ENCODE assay signal across 14 cellular contexts in the genomic region with DNA sequence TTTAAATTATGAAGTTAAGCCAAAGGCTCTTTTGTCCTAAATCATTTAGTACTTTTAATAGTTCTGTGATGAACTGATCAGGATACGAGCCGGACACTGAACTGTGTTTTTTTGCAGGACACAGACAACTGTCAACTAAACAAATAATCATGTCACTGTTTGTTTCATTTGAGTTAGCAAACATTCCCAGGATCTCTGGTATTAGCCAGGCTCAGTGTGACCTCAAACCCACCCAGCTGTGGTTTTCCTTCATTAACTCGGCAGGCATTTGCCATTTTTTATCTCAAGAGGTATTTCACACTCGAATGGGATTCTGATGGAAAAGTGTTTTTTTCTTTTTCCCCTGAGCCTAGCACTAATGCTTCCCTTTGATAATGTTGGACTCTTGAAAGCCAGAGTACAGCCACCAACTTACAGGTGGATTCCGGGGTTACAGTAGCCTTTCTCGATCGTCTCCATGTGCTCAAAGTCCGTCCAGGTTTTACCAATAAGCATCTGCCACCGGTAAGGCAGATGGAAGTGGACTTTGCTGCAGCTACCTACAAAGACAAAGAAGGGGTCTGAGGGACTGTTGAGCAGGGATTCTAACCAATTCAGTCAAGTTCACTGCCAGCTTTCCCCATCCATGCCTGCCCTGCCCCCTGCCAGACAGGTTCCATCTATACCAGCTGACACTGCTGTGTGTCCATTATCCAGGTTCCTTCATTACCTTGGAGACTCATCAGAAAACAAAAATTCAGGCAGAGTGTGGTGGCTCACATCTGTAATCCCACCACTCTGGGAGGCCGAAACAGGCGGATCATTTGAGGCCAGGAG. TPM values are rescaled to one million over a fixed set of nuclear protein-coding genes. Genes with fewer than 3 reads are reported as not detected.
A peak's percentile ranks its signal among the peaks of the same experiment; 100 is the strongest.
DNase-seq lines count a peak whose midpoint lies in the region; ATAC-seq and TF ChIP-seq lines count a peak whose summit lies in the region.
"Had no signal": no experiment of that assay in that cellular context is flagged by ENCODE, and none has a peak within 500 bp of the region (broad histone marks: within the 10 kb centered on the region; RNA-seq: fewer than 3 reads in every experiment).

No MANE protein-coding gene starts in this region.

- H3K9me3 ChIP-seq in Panc1 (ENCODE audit: control insufficient read depth, insufficient read depth, low read depth, low read length) (no peaks in the 10 kb centered on the region), neutrophil (no peaks in the 10 kb centered on the region), A673 (ENCODE audit: low read depth, low read length, poor library complexity, severe bottlenecking) (no peaks in the 10 kb centered on the region)
- H3K9me3 ChIP-seq: heart right ventricle, right atrium auricular region had no signal

- ATAC-seq in Panc1: no peak
- no peak for ATAC-seq in central memory CD8-positive, alpha-beta T cell (replicated peaks; ENCODE audit: extremely low read depth, poor library complexity, severe bottlenecking)
- ATAC-seq in HG03378 (IDR thresholded peaks at IDR 0.05; ENCODE audit: unreplicated experiment): no peak

- H3K4me1 Mint-ChIP-seq in central memory CD8-positive, alpha-beta T cell: peaks cover 60% of the 10 kb centered on the region

- H3K27ac ChIP-seq in Panc1 (ENCODE audit: low read length): peak overlapping the region; percentile 35; the same call in 1 of the 2 replicates
- H3K27ac ChIP-seq in neutrophil: peak overlapping the region; percentile 74
- H3K27ac ChIP-seq in A673 (ENCODE audit: low read depth, low read length, poor library complexity, severe bottlenecking): no peak overlapping the region
- H3K27ac ChIP-seq: heart right ventricle, right atrium auricular region had no signal

- no peaks in the 10 kb centered on the region for H3K27me3 ChIP-seq in Panc1 (ENCODE audit: control insufficient read depth, insufficient read depth, low read length)
- no peaks in the 10 kb centered on the region for H3K27me3 ChIP-seq in neutrophil
- no peaks in the 10 kb centered on the region for H3K27me3 ChIP-seq in A673 (replicated peaks; ENCODE audit: insufficient read depth, low read depth, low read length, poor library complexity)
- H3K27me3 ChIP-seq: heart right ventricle, right atrium auricular region had no signal

- no peak overlapping the region for H3K4me3 ChIP-seq in Panc1 (ENCODE audit: low read depth in 2 of 2, low read length in 2 of 2)
- no peak overlapping the region for H3K4me3 ChIP-seq in neutrophil (ENCODE audit: low read depth in 1 of 2, low read length in 1 of 2)
- H3K4me3 ChIP-seq in A673 (ENCODE audit: low read depth, low read length, poor library complexity, severe bottlenecking): no peak overlapping the region
- H3K4me3 ChIP-seq: heart right ventricle, right atrium auricular region had no signal

- peaks cover 91% of the 10 kb centered on the region for H3K36me3 Mint-ChIP-seq in central memory CD8-positive, alpha-beta T cell (ENCODE audit: insufficient read depth)

- H3K27ac Mint-ChIP-seq in central memory CD8-positive, alpha-beta T cell (ENCODE audit: low read depth): no peak overlapping the region

- CTCF ChIA-PET in Panc1 (lab: Charles Lee): interaction anchor here (0.6 to 1.2 kb wide), 2 partner anchors 59 to 241 kb away, joined by 4 read pairs; no protein-coding TSS in a partner anchor
- CTCF ChIA-PET in A673 (lab: Charles Lee): interaction anchor here (0.7 to 2.4 kb wide), 2 partner anchors 16 to 190 kb away, joined by 3 to 14 read pairs; no protein-coding TSS in a partner anchor

- H3K4me1 ChIP-seq in Panc1 (ENCODE audit: control insufficient read depth, insufficient read depth, low read length) (peaks cover 3% of the 10 kb centered on the region; the same call in 1 of the 2 replicates), neutrophil (ENCODE audit: control insufficient read depth in 1 of 2, insufficient read depth in 1 of 2, low read depth in 1 of 2, low read length in 1 of 2) (peaks cover 3 to 12% of the 10 kb centered on the region in 2 experiments), A673 (ENCODE audit: insufficient read depth, low read length, poor library complexity, severe bottlenecking) (peaks cover 3% of the 10 kb centered on the region)
- H3K4me1 ChIP-seq: right atrium auricular region had no signal

- peak; percentile 36 for DNase-seq in activated CD8-positive, alpha-beta memory T cell treated with anti-CD3 and anti-CD28 coated beads, Interleukin-2, amount 50 U/mL, for 48 hours
- DNase-seq in activated CD8-positive, alpha-beta memory T cell treated with anti-CD3 and anti-CD28 coated beads for 24 hours: no peak
- no peak for DNase-seq in Panc1 (ENCODE audit: low read depth, low spot score)
- no peak for DNase-seq in central memory CD8-positive, alpha-beta T cell (ENCODE audit: low spot score in 2 of 2)
- DNase-seq in A673 (ENCODE audit: low spot score): no peak
- no peak for DNase-seq in HuH-7 (ENCODE audit: low spot score)
- DNase-seq: amniotic stem cell, heart right ventricle, NCI-H2029, NCI-H774, T1000 had no signal

- in situ Hi-C loops in Panc1 (cut with HindIII; ENCODE audit: low pct_unique_long_range_greater_than_20kb, low sequenced_read_pairs): no loop called here

- H3K9me3 Mint-ChIP-seq in central memory CD8-positive, alpha-beta T cell: no peaks in the 10 kb centered on the region

- peak overlapping the region; percentile 31 for H3K4me3 Mint-ChIP-seq in central memory CD8-positive, alpha-beta T cell

- TF ChIP-seq CTCF in Panc1 (IDR thresholded peaks at IDR 0.05) (no peak), neutrophil (IDR thresholded peaks at IDR 0.05) (no peak), A673 (conservative IDR thresholded peaks at IDR 0.05; ENCODE audit: low read depth, low read length) (no peak)

- POLR2A ChIA-PET in Panc1 (lab: Charles Lee) (no interaction called here), A673 (lab: Charles Lee; ENCODE audit: low non-redundant PET) (no interaction called here)

- H3K36me3 ChIP-seq in Panc1 (ENCODE audit: control insufficient read depth, insufficient read depth, low read length) (peaks cover 36% of the 10 kb centered on the region), neutrophil (peaks cover 100% of the 10 kb centered on the region), A673 (ENCODE audit: insufficient read depth, low read length, poor library complexity, severe bottlenecking) (peaks cover 6% of the 10 kb centered on the region)

- no TSS peak for BruUV-seq in Panc1 (replicated peaks; lab: Mats Ljungman, UMichigan)
- no TSS peak for BruUV-seq in A673 (replicated peaks; lab: Mats Ljungman, UMichigan)

- intact Hi-C loops in Panc1 (cut with micrococcal nuclease; ENCODE audit: unreplicated experiment): no loop called here
- intact Hi-C loops in A673 (cut with micrococcal nuclease; ENCODE audit: unreplicated experiment): loop anchor here (1.0 to 2.0 kb wide), 2 partner anchors 59 to 189 kb away; no protein-coding TSS in a partner anchor

- no peaks in the 10 kb centered on the region for H3K27me3 Mint-ChIP-seq in central memory CD8-positive, alpha-beta T cell

RNA-seq across cellular contexts. Expression of a gene that starts 33.4 kb away (rescaled TPM):
- 47.1 TPM for total RNA-seq in Panc1 (2021; ENCODE audit: unreplicated experiment)
- polyA plus RNA-seq in Panc1 (2012; ENCODE audit: insufficient read length): 18.0 TPM
- 16.9 and 17.2 TPM in 2 replicates for total RNA-seq in A673 (2021)

RNA-seq across cellular contexts. Expression of a gene that starts 40.2 kb away (rescaled TPM):
- total RNA-seq in Panc1 (2021; ENCODE audit: unreplicated experiment): 27.3 TPM
- polyA plus RNA-seq in Panc1 (2012; ENCODE audit: insufficient read length): 8.3 TPM
- 35.3 and 36.5 TPM in 2 replicates for total RNA-seq in A673 (2021)
